Comparison of ENCODE assay signal across 25 cellular contexts in genomic region chr4:147488551-147488950, GRCh38. TPM values are rescaled to one million over a fixed set of nuclear protein-coding genes. Genes with fewer than 3 reads are reported as not detected.
A peak's percentile ranks its signal among the peaks of the same experiment; 100 is the strongest.
DNase-seq lines count a peak whose midpoint lies in the region; ATAC-seq and TF ChIP-seq lines count a peak whose summit lies in the region.
"Had no signal": no experiment of that assay in that cellular context is flagged by ENCODE, and none has a peak within 500 bp of the region (broad histone marks: within the 10 kb centered on the region; RNA-seq: fewer than 3 reads in every experiment).

No MANE protein-coding gene starts in this region.

- no peaks in the 10 kb centered on the region for H3K9me3 Mint-ChIP-seq in nephron
- H3K9me3 Mint-ChIP-seq: CD14-positive monocyte had no signal

- H3K36me3 ChIP-seq in ascending aorta (no peaks in the 10 kb centered on the region), body of pancreas (replicated peaks in 1 of 2; ENCODE audit: insufficient read depth in 1 of 2, low read depth in 2 of 2) (no peaks in the 10 kb centered on the region), thyroid gland (no peaks in the 10 kb centered on the region)

- H3K27ac ChIP-seq in ascending aorta = peak overlapping the region; percentile 5 to 24
- H3K27ac ChIP-seq in body of pancreas = no peak overlapping the region
- H3K27ac ChIP-seq in thyroid gland = no peak overlapping the region

- WGBS in body of pancreas, 2 donors = 84 to 89% methylated on average over 1 of the region's 1 CpG
- 81 to 85% methylated on average over 1 of the region's 1 CpG for WGBS in thyroid gland, 2 donors

- H3K27me3 ChIP-seq in ascending aorta = no peaks in the 10 kb centered on the region
- H3K27me3 ChIP-seq in body of pancreas = no peaks in the 10 kb centered on the region
- no peaks in the 10 kb centered on the region for H3K27me3 ChIP-seq in thyroid gland
- H3K27me3 ChIP-seq: BE2C had no signal

- H3K9me3 ChIP-seq in ascending aorta (no peaks in the 10 kb centered on the region), body of pancreas (no peaks in the 10 kb centered on the region), thyroid gland (no peaks in the 10 kb centered on the region)
- H3K9me3 ChIP-seq: BE2C had no signal

- no peaks in the 10 kb centered on the region for H3K27me3 Mint-ChIP-seq in nephron (ENCODE audit: low read depth)

- ATAC-seq in body of pancreas (no peak), GM21619 (IDR thresholded peaks at IDR 0.05; ENCODE audit: unreplicated experiment) (no peak)
- ATAC-seq: Panc1 had no signal

- DNase-seq in EH (ENCODE audit: low read depth) (peak; percentile 55), ascending aorta (ENCODE audit: low spot score in 2 of 2) (no peak), fibroblast of mammary gland (ENCODE audit: low read depth) (peak; percentile 42), body of pancreas (no peak), thyroid gland (no peak)
- DNase-seq in stimulated activated CD4-positive, alpha-beta T cell treated with anti-CD3 and anti-CD28 coated beads, Interleukin-2, amount 100 ng/mL, for 48 hours = no peak
- DNase-seq: 8988T; ACHN; BE2C; CD8-positive, alpha-beta memory T cell; DMS 273 treated with DMSO at 0.1 percent for 48 hours; DMS79; KBM-7; MV-4-11; NCI-H1105 treated with DMSO at 0.1 percent for 48 hours; NCI-H2029; NCI-H446; NCI-H526; SHP77 treated with DMSO at 0.1 percent for 48 hours had no signal

- peaks cover 48% of the 10 kb centered on the region for H3K36me3 Mint-ChIP-seq in nephron (ENCODE audit: low read depth)
- H3K36me3 Mint-ChIP-seq: CD14-positive monocyte; CD8-positive, alpha-beta memory T cell had no signal

- H3K4me1 ChIP-seq in ascending aorta (peaks cover 0 to 31% of the 10 kb centered on the region in 2 donors), body of pancreas (no peaks in the 10 kb centered on the region), thyroid gland (no peaks in the 10 kb centered on the region)

- H3K27ac Mint-ChIP-seq in nephron = peak overlapping the region in 2 of 3 experiments; percentile 10 to 63
- H3K27ac Mint-ChIP-seq: CD8-positive, alpha-beta memory T cell had no signal

- intact Hi-C loops in ascending aorta (cut with DNase I) (loop anchor here (10.0 kb wide), 1 partner anchor 384 kb away; no protein-coding TSS in a partner anchor), body of pancreas (cut with DNase I) (no loop called here), thyroid gland (cut with DNase I) (no loop called here)

- peaks cover 48% of the 10 kb centered on the region for H3K4me1 Mint-ChIP-seq in nephron
- H3K4me1 Mint-ChIP-seq: CD14-positive monocyte; CD8-positive, alpha-beta memory T cell had no signal

- TF ChIP-seq POLR2A in body of pancreas (IDR thresholded peaks at IDR 0.05) (no peak), thyroid gland (IDR thresholded peaks at IDR 0.05) (no peak)

- H3K4me3 ChIP-seq in ascending aorta = no peak overlapping the region
- H3K4me3 ChIP-seq in fibroblast of mammary gland (ENCODE audit: control insufficient read depth, low read depth, low read length) = no peak overlapping the region
- H3K4me3 ChIP-seq in body of pancreas = no peak overlapping the region
- no peak overlapping the region for H3K4me3 ChIP-seq in thyroid gland (replicated peaks in 1 of 3)

- H3K4me3 Mint-ChIP-seq in nephron = peak overlapping the region in 2 of 3 experiments; percentile 28 to 44
- H3K4me3 Mint-ChIP-seq: CD14-positive monocyte; CD8-positive, alpha-beta memory T cell had no signal

- TF ChIP-seq CTCF in ascending aorta (IDR thresholded peaks at IDR 0.05) (no peak), fibroblast of mammary gland (conservative IDR thresholded peaks at IDR 0.05; ENCODE audit: control insufficient read depth, insufficient read depth, low read depth, low read length) (no peak), nephron (IDR thresholded peaks at IDR 0.05; ENCODE audit: unreplicated experiment in 3 of 3) (no peak), body of pancreas (IDR thresholded peaks at IDR 0.05) (no peak), thyroid gland (IDR thresholded peaks at IDR 0.05) (no peak)

RNA-seq across cellular contexts. Expression of gene EDNRA, which starts 7.7 kb away (rescaled TPM):
- 31.4 TPM for total RNA-seq in ascending aorta
- 1 to 10 TPM; 1.3 TPM for total RNA-seq in body of pancreas
- 1 to 10 TPM; 5.9 to 7.7 (median 6.8) TPM for total RNA-seq in thyroid gland
- total RNA-seq: CD8-positive, alpha-beta memory T cell; HT-29; MCF 10A had no signal

Comparison
In these comparisons a context has a peak if more than half of its experiments do, and no peak if none do; other contexts are left out.
1. DNase-seq: peak in EH (single experiment) and fibroblast of mammary gland (single experiment); none in ascending aorta (0 of 2), stimulated activated CD4-positive, alpha-beta T cell treated with anti-CD3 and anti-CD28 coated beads, Interleukin-2, amount 100 ng/mL, for 48 hours (0 of 2), body of pancreas (0 of 4) and thyroid gland (0 of 2).
2. H3K27ac ChIP-seq: peak in ascending aorta (2 of 2); none in body of pancreas (0 of 4) and thyroid gland (0 of 3).